Comparison of ENCODE assay signal across 8 cellular contexts in genomic region chr12:47818701-47819543, GRCh38. TPM values are rescaled to one million over a fixed set of nuclear protein-coding genes. Genes with fewer than 3 reads are reported as not detected.
DNase-seq lines count a peak whose midpoint lies in the region; ATAC-seq and TF ChIP-seq lines count a peak whose summit lies in the region.

No MANE protein-coding gene starts in this region.

- peaks cover 3% of the 10 kb centered on the region in 2 donors for H3K9me3 Mint-ChIP-seq in activated T-cell treated with anti-CD3 and anti-CD28 coated beads, Interleukin-2, amount 50 U/mL, for 72 hours
- no peaks in the 10 kb centered on the region for H3K9me3 Mint-ChIP-seq in neural progenitor cell

- ATAC-seq in GM21515 (IDR thresholded peaks at IDR 0.05; ENCODE audit: unreplicated experiment) = peak; percentile 26
- peak; percentile 33 to 40 for ATAC-seq in activated T-cell treated with anti-CD3 and anti-CD28 coated beads, Interleukin-2, amount 50 U/mL, for 72 hours (replicated peaks in 1 of 2)

- peak overlapping the region; percentile 75 for H3K4me3 ChIP-seq in MG63
- H3K4me3 ChIP-seq in fibroblast of the aortic adventitia (ENCODE audit: low read depth, low read length) = peak overlapping the region; percentile 88
- peak overlapping the region; percentile 84 for H3K4me3 ChIP-seq in neural progenitor cell

- H3K79me2 ChIP-seq in neural progenitor cell (ENCODE audit: low read depth) = peaks cover 46% of the 10 kb centered on the region

- H3K27me3 ChIP-seq in MG63 (no peaks in the 10 kb centered on the region), neural progenitor cell (peaks cover 22% of the 10 kb centered on the region)

- peaks cover 25 to 29% of the 10 kb centered on the region in 2 donors for H3K36me3 Mint-ChIP-seq in activated T-cell treated with anti-CD3 and anti-CD28 coated beads, Interleukin-2, amount 50 U/mL, for 72 hours (ENCODE audit: insufficient read depth in 2 of 2)
- H3K36me3 Mint-ChIP-seq in neural progenitor cell = peaks cover 6% of the 10 kb centered on the region

- no peak overlapping the region for H3K27ac ChIP-seq in neural progenitor cell

- H3K27me3 Mint-ChIP-seq in activated T-cell treated with anti-CD3 and anti-CD28 coated beads, Interleukin-2, amount 50 U/mL, for 72 hours (ENCODE audit: low read depth) = no peaks in the 10 kb centered on the region
- peaks cover 17% of the 10 kb centered on the region for H3K27me3 Mint-ChIP-seq in neural progenitor cell (ENCODE audit: insufficient read depth, low read depth)

- H3K9ac ChIP-seq in neural progenitor cell = no peak overlapping the region

- H2AFZ ChIP-seq in neural progenitor cell (replicated peaks) = no peak overlapping the region

- TF ChIP-seq CTCF in fibroblast of the aortic adventitia (IDR thresholded peaks at IDR 0.05; ENCODE audit: insufficient read depth, low read length) (peak; percentile 50), neural progenitor cell (IDR thresholded peaks at IDR 0.05) (peak; percentile 56)

- peaks cover 36% of the 10 kb centered on the region for H3K4me1 ChIP-seq in neural progenitor cell

- peak overlapping the region; percentile 95 for H3K27ac Mint-ChIP-seq in activated T-cell treated with anti-CD3 and anti-CD28 coated beads, Interleukin-2, amount 50 U/mL, for 72 hours
- H3K27ac Mint-ChIP-seq in neural progenitor cell = peak overlapping the region; percentile 97

- peaks cover 40% of the 10 kb centered on the region for H3F3A ChIP-seq in neural progenitor cell (ENCODE audit: low read depth)

- DNase-seq in CD1c-positive myeloid dendritic cell (ENCODE audit: extremely low spot score) (peak; percentile 50), MG63 (peak; percentile 73), fibroblast of the aortic adventitia (ENCODE audit: low read depth) (no peak), neural progenitor cell (ENCODE audit: low spot score) (peak; percentile 85), NCI-H748 treated with DMSO at 0.1 percent for 48 hours (lab: John Stamatoyannopoulos, UW) (no peak), middle frontal gyrus (ENCODE audit: extremely low spot score, low spot score) (no peak)
- DNase-seq in activated T-cell treated with anti-CD3 and anti-CD28 coated beads, Interleukin-2, amount 50 U/mL, for 72 hours = peak; percentile 67 to 79

- H3K4me3 Mint-ChIP-seq in activated T-cell treated with anti-CD3 and anti-CD28 coated beads, Interleukin-2, amount 50 U/mL, for 72 hours = peak overlapping the region; percentile 88 to 91
- peak overlapping the region; percentile 87 for H3K4me3 Mint-ChIP-seq in neural progenitor cell

- peaks cover 81% of the 10 kb centered on the region for H3K4me1 Mint-ChIP-seq in activated T-cell treated with anti-CD3 and anti-CD28 coated beads, Interleukin-2, amount 50 U/mL, for 72 hours (ENCODE audit: low read depth)
- peaks cover 73% of the 10 kb centered on the region for H3K4me1 Mint-ChIP-seq in neural progenitor cell

- peak overlapping the region; percentile 98 for H3K4me2 ChIP-seq in neural progenitor cell

- H4K20me1 ChIP-seq in neural progenitor cell (ENCODE audit: low read depth) = peaks cover 5% of the 10 kb centered on the region

- H3K9me3 ChIP-seq in MG63 = no peaks in the 10 kb centered on the region
- no peaks in the 10 kb centered on the region for H3K9me3 ChIP-seq in neural progenitor cell (ENCODE audit: low read depth)

- peaks cover 36% of the 10 kb centered on the region for H3K36me3 ChIP-seq in MG63
- no peaks in the 10 kb centered on the region for H3K36me3 ChIP-seq in neural progenitor cell

RNA-seq across cellular contexts. Expression of gene HDAC7, which starts 0.8 kb away (rescaled TPM):
- total RNA-seq in MG63 (2014; rRNA removed; shearing (Covaris generic); ENCODE audit: low replicate concordance) = 30.5 and 31.5 TPM in 2 replicates
- 100 to 1,000 TPM; 288 to 350 TPM for total RNA-seq in activated T-cell treated with anti-CD3 and anti-CD28 coated beads, Interleukin-2, amount 50 U/mL, for 72 hours
- total RNA-seq in fibroblast of the aortic adventitia (ENCODE audit: low replicate concordance) (48.9 and 78.8 TPM in 2 replicates), neural progenitor cell (ENCODE audit: low replicate concordance) (7.2 and 14.2 TPM in 2 replicates)

RNA-seq across cellular contexts. Expression of gene SLC48A1, which starts 45.9 kb away (rescaled TPM):
- total RNA-seq in MG63 (2014; rRNA removed; shearing (Covaris generic); ENCODE audit: low replicate concordance) = 14.2 and 17.6 TPM in 2 replicates
- total RNA-seq in activated T-cell treated with anti-CD3 and anti-CD28 coated beads, Interleukin-2, amount 50 U/mL, for 72 hours = 10 to 100 TPM; 14.6 to 15.2 TPM
- 22.0 and 25.1 TPM in 2 replicates for total RNA-seq in fibroblast of the aortic adventitia (ENCODE audit: low replicate concordance)
- total RNA-seq in neural progenitor cell (ENCODE audit: low replicate concordance) = 8.3 and 16.7 TPM in 2 replicates

Comparison
In these comparisons a context has a peak if more than half of its experiments do, and no peak if none do; other contexts are left out.
1. DNase-seq: peak in CD1c-positive myeloid dendritic cell (single experiment), MG63 (single experiment), activated T-cell treated with anti-CD3 and anti-CD28 coated beads, Interleukin-2, amount 50 U/mL, for 72 hours (2 of 2) and neural progenitor cell (single experiment); none in fibroblast of the aortic adventitia (single experiment), NCI-H748 treated with DMSO at 0.1 percent for 48 hours (single experiment) and middle frontal gyrus (single experiment).
2. Peak in every context shown above with its lines, with median percentiles within 50 percentile points of each other: H3K4me3 ChIP-seq.